Comparison of ENCODE assay signal across 8 cellular contexts in the genomic region with DNA sequence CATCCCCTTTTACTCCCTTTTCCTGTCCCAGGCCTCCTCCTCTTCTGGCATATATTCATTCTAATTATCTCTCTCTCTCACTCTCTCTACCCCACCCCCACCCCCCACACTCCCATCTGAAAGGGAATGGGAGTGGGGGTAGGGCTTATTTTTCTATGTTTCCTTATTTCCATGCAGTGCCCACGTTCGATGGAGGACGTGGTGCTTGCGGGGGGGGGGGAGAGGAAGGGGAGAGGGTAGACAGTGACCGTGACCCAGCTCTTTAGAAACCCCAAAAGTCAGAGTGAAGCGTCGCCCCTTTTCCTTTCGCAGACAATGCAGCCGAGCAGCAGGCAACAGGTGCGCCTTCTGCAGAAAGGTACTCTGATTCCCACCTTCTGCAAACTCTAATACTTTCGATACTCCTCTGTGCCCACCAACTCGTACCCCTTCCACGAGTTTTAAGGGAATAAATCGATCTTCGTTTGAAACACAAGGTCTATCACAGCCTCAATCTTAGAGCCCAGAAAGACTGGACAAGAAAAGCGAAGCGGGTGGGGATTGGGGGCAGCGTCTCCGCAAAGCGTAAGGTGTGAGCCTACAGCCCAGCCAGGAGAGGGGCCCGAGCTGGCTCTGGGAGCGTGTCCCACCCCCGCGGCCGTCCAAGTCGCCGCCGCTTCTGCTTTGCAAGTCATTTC. TPM values are rescaled to one million over a fixed set of nuclear protein-coding genes. Genes with fewer than 3 reads are reported as not detected.
DNase-seq lines count a peak whose midpoint lies in the region; ATAC-seq, FAIRE-seq and TF ChIP-seq lines count a peak whose summit lies in the region.

No MANE protein-coding gene starts in this region.

- H3K79me2 ChIP-seq in SK-N-SH (ENCODE audit: insufficient read depth), result no peaks in the 10 kb centered on the region

- DNase-seq in AG08396 (ENCODE audit: low spot score) (peak; percentile 45), SK-N-SH (no peak), natural killer cell (no peak), DMS 273 (lab: John Stamatoyannopoulos, UW; ENCODE audit: unreplicated experiment) (no peak), frontal cortex (ENCODE audit: low spot score in 2 of 2) (no peak)
- DNase-seq in effector memory CD8-positive, alpha-beta T cell, result peak in 2 of 3 experiments; percentile 30 to 38

- peak overlapping the region; percentile 74 for H3K9ac ChIP-seq in SK-N-SH

- intact Hi-C loops in natural killer cell (cut with micrococcal nuclease), result loop anchor here (1.0 to 10.0 kb wide), 3 partner anchors 8 to 1081 kb away; no protein-coding TSS in a partner anchor

- CTCF ChIA-PET in SK-N-SH (lab: Yijun Ruan, JAX), result interaction anchor here (1.8 to 5.4 kb wide), 3 partner anchors 11 to 257 kb away, joined by 4 to 87 read pairs (median 21); no protein-coding TSS in a partner anchor

- H3F3A ChIP-seq in SK-N-SH (replicated peaks; ENCODE audit: insufficient read depth), result peaks cover 18% of the 10 kb centered on the region

- peaks cover 38 to 47% of the 10 kb centered on the region in 2 donors for H3K4me1 Mint-ChIP-seq in effector memory CD8-positive, alpha-beta T cell (ENCODE audit: low read depth in 2 of 2)
- peaks cover 69 to 73% of the 10 kb centered on the region in 2 donors for H3K4me1 Mint-ChIP-seq in natural killer cell

- no peaks in the 10 kb centered on the region for H4K20me1 ChIP-seq in SK-N-SH (ENCODE audit: insufficient read depth)

- H3K36me3 Mint-ChIP-seq in effector memory CD8-positive, alpha-beta T cell (ENCODE audit: insufficient read depth), result peaks cover 79% of the 10 kb centered on the region
- no peaks in the 10 kb centered on the region for H3K36me3 Mint-ChIP-seq in natural killer cell

- peaks cover 0 to 19% of the 10 kb centered on the region in 2 donors for H3K27me3 Mint-ChIP-seq in effector memory CD8-positive, alpha-beta T cell
- peaks cover 27 to 38% of the 10 kb centered on the region in 2 donors for H3K27me3 Mint-ChIP-seq in natural killer cell (ENCODE audit: low read depth in 2 of 2)

- H3K27ac Mint-ChIP-seq in effector memory CD8-positive, alpha-beta T cell, result peak overlapping the region; percentile 100
- peak overlapping the region; percentile 99 for H3K27ac Mint-ChIP-seq in natural killer cell

- TF ChIP-seq CTCF in SK-N-SH (IDR thresholded peaks at IDR 0.05) (no peak), natural killer cell (IDR thresholded peaks at IDR 0.05) (no peak)

- peaks cover 6 to 19% of the 10 kb centered on the region in 2 experiments; a peak in 3 of 4 replicates for H3K4me1 ChIP-seq in SK-N-SH (ENCODE audit: control insufficient read depth in 1 of 2, insufficient read depth in 2 of 2, low read depth in 1 of 2, low read length in 1 of 2)

- peak overlapping the region; percentile 60 to 75 for H3K4me3 ChIP-seq in SK-N-SH (ENCODE audit: low read depth in 2 of 2, low read length in 1 of 2)

- POLR2A ChIA-PET in SK-N-SH (lab: Yijun Ruan, JAX), result no interaction called here

- no peak for TF ChIP-seq POLR2A in GM18505 (IDR thresholded peaks at IDR 0.05; ENCODE audit: borderline replicate concordance, extremely low read depth, insufficient read depth, insufficient read length)

- H3K27me3 ChIP-seq in SK-N-SH (ENCODE audit: insufficient read depth), result peaks cover 37% of the 10 kb centered on the region

- no peaks in the 10 kb centered on the region for H3K9me3 Mint-ChIP-seq in effector memory CD8-positive, alpha-beta T cell
- no peaks in the 10 kb centered on the region for H3K9me3 Mint-ChIP-seq in natural killer cell

- H2AFZ ChIP-seq in SK-N-SH (ENCODE audit: low read depth), result peak overlapping the region; percentile 83

- peak overlapping the region; percentile 98 for H3K4me2 ChIP-seq in SK-N-SH

- no peak for TF ChIP-seq RAD21 in SK-N-SH (IDR thresholded peaks at IDR 0.05; ENCODE audit: low read length)

- no peak for FAIRE-seq in frontal cortex (lab: Jason Lieb, UNC)

- H3K9me2 ChIP-seq in SK-N-SH, result no peaks in the 10 kb centered on the region

- TF ChIP-seq EP300 in SK-N-SH (IDR thresholded peaks at IDR 0.05; ENCODE audit: borderline replicate concordance in 1 of 2, low read depth in 1 of 2, low read length in 1 of 2), result no peak

- H3K27ac ChIP-seq in SK-N-SH (ENCODE audit: low read depth in 2 of 2, low read length in 1 of 2), result peak overlapping the region in 1 of 2 experiments; percentile 93; a peak in 2 of 4 replicates

- H3K36me3 ChIP-seq in SK-N-SH (replicated peaks in 1 of 2; ENCODE audit: control insufficient read depth in 1 of 2, insufficient read depth in 2 of 2, low read length in 1 of 2), result peaks cover 0 to 3% of the 10 kb centered on the region in 2 experiments

- no peaks in the 10 kb centered on the region for H3K9me3 ChIP-seq in SK-N-SH

- under 1% methylated on average over 21 of the region's 28 CpGs for WGBS in SK-N-SH (ENCODE audit: low lambda C conversion rate)

- H3K4me3 Mint-ChIP-seq in effector memory CD8-positive, alpha-beta T cell, result peak overlapping the region; percentile 98
- H3K4me3 Mint-ChIP-seq in natural killer cell, result peak overlapping the region; percentile 99

- peak; percentile 17 for ATAC-seq in GM18505 (IDR thresholded peaks at IDR 0.05; ENCODE audit: unreplicated experiment)
- peak; percentile 12 for ATAC-seq in HG03039 (IDR thresholded peaks at IDR 0.05; ENCODE audit: unreplicated experiment)
- no peak for ATAC-seq in effector memory CD8-positive, alpha-beta T cell (replicated peaks)
- no peak for ATAC-seq in natural killer cell

TF ChIP-seq in SK-N-SH, 30 proteins besides CTCF, POLR2A, EP300 and RAD21:
- no peak for TF ChIP-seq FOXJ3 (CRISPR knock-in tag; IDR thresholded peaks at IDR 0.05)
- no peak for TF ChIP-seq TCF12 (IDR thresholded peaks at IDR 0.05)
- TF ChIP-seq, protein P1, sequence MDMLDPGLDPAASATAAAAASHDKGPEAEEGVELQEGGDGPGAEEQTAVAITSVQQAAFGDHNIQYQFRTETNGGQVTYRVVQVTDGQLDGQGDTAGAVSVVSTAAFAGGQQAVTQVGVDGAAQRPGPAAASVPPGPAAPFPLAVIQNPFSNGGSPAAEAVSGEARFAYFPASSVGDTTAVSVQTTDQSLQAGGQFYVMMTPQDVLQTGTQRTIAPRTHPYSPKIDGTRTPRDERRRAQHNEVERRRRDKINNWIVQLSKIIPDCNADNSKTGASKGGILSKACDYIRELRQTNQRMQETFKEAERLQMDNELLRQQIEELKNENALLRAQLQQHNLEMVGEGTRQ (IDR thresholded peaks at IDR 0.05; ENCODE audit: borderline replicate concordance, low read depth, low read length), result no peak
- TF ChIP-seq NRF1 (IDR thresholded peaks at IDR 0.05; ENCODE audit: low read depth, low read length), result no peak
- no peak for TF ChIP-seq JUND (IDR thresholded peaks at IDR 0.05)
- no peak for TF ChIP-seq MXI1 (IDR thresholded peaks at IDR 0.05; ENCODE audit: low read depth, low read length)
- no peak for TF ChIP-seq EZH2phosphoT487 (IDR thresholded peaks at IDR 0.05; ENCODE audit: borderline replicate concordance, low read depth)
- no peak for TF ChIP-seq TAF1 (IDR thresholded peaks at IDR 0.05; ENCODE audit: borderline replicate concordance, low read depth, low read length)
- TF ChIP-seq, protein P2, sequence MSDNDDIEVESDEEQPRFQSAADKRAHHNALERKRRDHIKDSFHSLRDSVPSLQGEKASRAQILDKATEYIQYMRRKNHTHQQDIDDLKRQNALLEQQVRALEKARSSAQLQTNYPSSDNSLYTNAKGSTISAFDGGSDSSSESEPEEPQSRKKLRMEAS (IDR thresholded peaks at IDR 0.05; ENCODE audit: low read depth), result no peak

RNA-seq across cellular contexts. Expression of a gene that starts 0.9 kb away (rescaled TPM):
- polyA plus RNA-seq in SK-N-SH (2012; rRNA removed), result 13.9 and 16.2 TPM in 2 replicates
- polyA plus RNA-seq in SK-N-SH (2012; cell fraction: cytosol; rRNA removed), result 4.2 and 9.1 TPM in 2 replicates
- polyA plus RNA-seq in SK-N-SH (2012; cell fraction: nucleus; rRNA removed), result 56.6 and 90.7 TPM in 2 replicates
- total RNA-seq in natural killer cell (100 to 1,000 TPM; 163 to 316 (median 266) TPM), frontal cortex (15.1 TPM)

Comparison
In these comparisons a context has a peak if more than half of its experiments do, and no peak if none do; other contexts are left out.
1. DNase-seq: peak in AG08396 (single experiment) and effector memory CD8-positive, alpha-beta T cell (2 of 3); none in SK-N-SH (single experiment), natural killer cell (single experiment), DMS 273 (single experiment) and frontal cortex (0 of 2).
2. ATAC-seq: peak in GM18505 (single experiment) and HG03039 (single experiment); none in effector memory CD8-positive, alpha-beta T cell (single experiment) and natural killer cell (0 of 3).
3. RNA of a gene that starts 0.9 kb away (total RNA-seq): 163 to 316 TPM in natural killer cell; 15.1 TPM in frontal cortex (single experiment); every median in the first group is over 10 times any median in the second.